18 cellular contexts compared by ENCODE assay signal in the genomic region with DNA sequence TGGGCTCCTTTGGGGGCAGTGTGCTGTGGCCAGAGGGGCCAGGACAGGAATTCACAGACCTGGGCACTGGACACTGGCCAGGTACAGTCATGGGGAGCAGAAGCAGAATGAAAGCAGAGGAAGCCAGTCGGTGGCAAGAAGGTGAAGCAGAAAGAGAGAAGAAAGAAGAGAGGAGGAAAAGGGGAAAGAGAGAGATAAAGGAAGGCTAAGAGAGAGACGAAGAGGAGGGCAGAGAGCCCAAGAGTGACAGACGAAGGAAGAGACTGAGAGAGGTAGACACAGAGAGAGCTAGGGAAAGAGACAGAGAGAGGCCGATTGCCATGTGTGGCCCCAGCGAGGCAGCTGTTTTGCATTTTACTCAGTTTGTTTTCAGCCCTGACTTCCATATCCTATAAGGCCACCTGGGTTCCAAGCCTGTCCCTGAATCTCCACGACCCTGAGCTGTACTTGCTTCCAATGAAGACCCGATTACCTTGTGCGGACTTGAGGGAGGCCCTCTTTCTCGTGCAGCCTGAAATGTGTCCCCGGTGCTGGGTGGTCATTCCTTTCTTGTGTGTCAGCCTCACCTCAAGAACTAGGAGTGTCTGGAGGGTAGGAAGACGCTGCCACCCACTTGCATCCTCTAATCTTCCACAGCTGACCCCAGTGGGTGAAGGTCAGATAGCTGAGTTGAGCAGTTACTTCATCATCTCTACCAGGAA.
DNase-seq lines count a peak whose midpoint lies in the region; FAIRE-seq and TF ChIP-seq lines count a peak whose summit lies in the region.
"Had no signal": no experiment of that assay in that cellular context is flagged by ENCODE, and none has a peak within 500 bp of the region (broad histone marks: within the 10 kb centered on the region; RNA-seq: fewer than 3 reads in every experiment).

No MANE protein-coding gene starts in this region.

- TF ChIP-seq CTCF in PC-9 (conservative IDR thresholded peaks at IDR 0.05): no peak

- H3K4me1 Mint-ChIP-seq in activated naive CD4-positive, alpha-beta T cell treated with anti-CD3 and anti-CD28 coated beads, Interleukin-2, amount 50 U/mL, for 24 hours: no peaks in the 10 kb centered on the region
- H3K4me1 Mint-ChIP-seq: CD4-positive, CD25-positive, alpha-beta regulatory T cell had no signal

- peak overlapping the region; percentile 29 for H3K4me2 ChIP-seq in PC-9
- H3K4me2 ChIP-seq: GM23338 had no signal

- H3K4me1 ChIP-seq in PC-9 (replicated peaks; ENCODE audit: insufficient read depth): peaks cover 37% of the 10 kb centered on the region
- H3K4me1 ChIP-seq: BE2C had no signal

- intact Hi-C loops in PC-9 (cut with micrococcal nuclease; ENCODE audit: unreplicated experiment): loop anchor here (1.0 to 2.0 kb wide), 2 partner anchors 18 to 27 kb away; no protein-coding TSS in a partner anchor

- H2AFZ ChIP-seq in PC-9: no peak overlapping the region; the same call in 1 of the 2 replicates
- H2AFZ ChIP-seq: GM23338 had no signal

- no peaks in the 10 kb centered on the region for H3K27me3 ChIP-seq in PC-9 (ENCODE audit: insufficient read depth, low read depth)
- H3K27me3 ChIP-seq: BE2C had no signal

- H3K27ac ChIP-seq in PC-9: no peak overlapping the region

- no peak for DNase-seq in activated naive CD4-positive, alpha-beta T cell treated with Interleukin-2 at 50 U/mL for 16 hours
- peak in 1 of 2 experiments; percentile 58 for DNase-seq in PC-9
- DNase-seq in iris pigment epithelial cell (ENCODE audit: low read depth): peak; percentile 17
- peak; percentile 64 for DNase-seq in urothelium cell line (ENCODE audit: low spot score)
- no peak for DNase-seq in NCI-H524 treated with DMSO at 0.1 percent for 48 hours (lab: John Stamatoyannopoulos, UW)
- DNase-seq in AG08395 (ENCODE audit: low spot score): no peak
- no peak for DNase-seq in T-helper 9 cell
- DNase-seq: 8988T; BE2C; CD4-positive, CD25-positive, alpha-beta regulatory T cell; COR-L47; GF-D8; MV-4-11; NCI-H1694 treated with DMSO at 0.1 percent for 48 hours; NCI-H510A treated with DMSO at 0.1 percent for 48 hours had no signal

- H3K36me3 ChIP-seq in PC-9 (ENCODE audit: low read depth): no peaks in the 10 kb centered on the region
- H3K36me3 ChIP-seq: BE2C had no signal

- H4K20me1 ChIP-seq in PC-9 (ENCODE audit: insufficient read depth): no peaks in the 10 kb centered on the region

- no peaks in the 10 kb centered on the region for H3K9me2 ChIP-seq in PC-9 (ENCODE audit: insufficient read depth)

- no peak overlapping the region for H3K4me3 Mint-ChIP-seq in activated naive CD4-positive, alpha-beta T cell treated with anti-CD3 and anti-CD28 coated beads, Interleukin-2, amount 50 U/mL, for 24 hours
- H3K4me3 Mint-ChIP-seq: CD4-positive, CD25-positive, alpha-beta regulatory T cell; GM23338 had no signal

- H3K27me3 Mint-ChIP-seq in activated naive CD4-positive, alpha-beta T cell treated with anti-CD3 and anti-CD28 coated beads, Interleukin-2, amount 50 U/mL, for 24 hours: no peaks in the 10 kb centered on the region

- no peak overlapping the region for H3K4me3 ChIP-seq in PC-9
- H3K4me3 ChIP-seq: GM23338 had no signal

- H3K9me3 ChIP-seq in PC-9 (ENCODE audit: insufficient read depth, low read depth): no peaks in the 10 kb centered on the region
- H3K9me3 ChIP-seq: BE2C had no signal

- H3K79me2 ChIP-seq in PC-9 (ENCODE audit: low read depth): no peaks in the 10 kb centered on the region

- CTCF ChIA-PET in PC-9 (lab: Charles Lee): interaction anchor here (0.8 to 1.6 kb wide), 3 partner anchors 29 to 51 kb away, joined by 3 to 12 read pairs (median 3); no protein-coding TSS in a partner anchor

- BruUV-seq in PC-9 (replicated peaks; lab: Mats Ljungman, UMichigan): TSS peak; percentile 77

- H3K27ac Mint-ChIP-seq in activated naive CD4-positive, alpha-beta T cell treated with anti-CD3 and anti-CD28 coated beads, Interleukin-2, amount 50 U/mL, for 24 hours: peak overlapping the region; percentile 68
- H3K27ac Mint-ChIP-seq: CD4-positive, CD25-positive, alpha-beta regulatory T cell; GM23338 had no signal

- H3K9me3 Mint-ChIP-seq in activated naive CD4-positive, alpha-beta T cell treated with anti-CD3 and anti-CD28 coated beads, Interleukin-2, amount 50 U/mL, for 24 hours: no peaks in the 10 kb centered on the region
- H3K9me3 Mint-ChIP-seq: GM23338 had no signal

- POLR2A ChIA-PET in PC-9 (lab: Charles Lee; ENCODE audit: unreplicated experiment): interaction anchor here (0.6 kb wide), 2 partner anchors 27 to 252 kb away, joined by 3 to 6 read pairs; no protein-coding TSS in a partner anchor

- no peaks in the 10 kb centered on the region for H3K36me3 Mint-ChIP-seq in activated naive CD4-positive, alpha-beta T cell treated with anti-CD3 and anti-CD28 coated beads, Interleukin-2, amount 50 U/mL, for 24 hours
- H3K36me3 Mint-ChIP-seq: CD4-positive, CD25-positive, alpha-beta regulatory T cell had no signal

- peaks cover 15% of the 10 kb centered on the region for H3F3A ChIP-seq in PC-9 (ENCODE audit: insufficient read depth, low read depth)

- FAIRE-seq in urothelium cell line (lab: Jason Lieb, UNC): no peak
- FAIRE-seq: GM19239 had no signal

Comparison
In these comparisons a context has a peak if more than half of its experiments do, and no peak if none do; other contexts are left out.
1. DNase-seq: peak in iris pigment epithelial cell (single experiment) and urothelium cell line (single experiment); none in activated naive CD4-positive, alpha-beta T cell treated with Interleukin-2 at 50 U/mL for 16 hours (single experiment), NCI-H524 treated with DMSO at 0.1 percent for 48 hours (single experiment), AG08395 (single experiment) and T-helper 9 cell (single experiment).